In the genomic region with DNA sequence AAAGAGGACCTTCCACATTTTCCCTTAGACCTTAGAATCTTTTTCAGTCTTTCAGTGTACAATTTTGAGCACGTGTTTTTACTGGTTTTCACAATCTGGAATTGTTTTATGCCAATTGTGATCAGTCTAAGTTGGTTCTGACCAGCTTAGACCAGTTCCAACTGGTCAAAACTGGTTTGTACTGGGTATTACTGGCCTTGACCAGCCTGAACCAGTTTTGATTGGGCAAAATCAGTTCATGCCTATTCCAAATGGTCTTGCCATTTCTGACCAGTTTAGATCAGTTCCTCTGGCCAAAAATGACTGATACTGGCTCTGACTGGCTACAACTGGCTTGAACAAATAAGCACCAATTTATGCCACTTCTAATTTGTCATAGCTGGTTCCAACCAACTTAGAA, we compare ENCODE assay signal across 10 cellular contexts.
"Had no signal": no experiment of that assay in that cellular context is flagged by ENCODE, and none has a peak within 500 bp of the region (broad histone marks: within the 10 kb centered on the region; RNA-seq: fewer than 3 reads in every experiment).

No MANE protein-coding gene starts in this region.

- H3K36me3 ChIP-seq: HAP-1 had no signal

- H3K27ac ChIP-seq: GM23248, HL-60, KMS-11 had no signal

- H3K27ac Mint-ChIP-seq: HFFc6 had no signal

- H3K4me1 ChIP-seq: HAP-1 had no signal

- H3K9ac ChIP-seq: GM23248, KMS-11 had no signal

- H3K4me3 Mint-ChIP-seq: HFFc6 had no signal

- ATAC-seq: HCT116 had no signal

- DNase-seq: GM23248, GOT3, H7, HFFc6, IMR-90, KBM-7 had no signal

- H3K4me3 ChIP-seq: GM23248, HAP-1 had no signal
